ENCODE assay signal across 13 cellular contexts in the genomic region with DNA sequence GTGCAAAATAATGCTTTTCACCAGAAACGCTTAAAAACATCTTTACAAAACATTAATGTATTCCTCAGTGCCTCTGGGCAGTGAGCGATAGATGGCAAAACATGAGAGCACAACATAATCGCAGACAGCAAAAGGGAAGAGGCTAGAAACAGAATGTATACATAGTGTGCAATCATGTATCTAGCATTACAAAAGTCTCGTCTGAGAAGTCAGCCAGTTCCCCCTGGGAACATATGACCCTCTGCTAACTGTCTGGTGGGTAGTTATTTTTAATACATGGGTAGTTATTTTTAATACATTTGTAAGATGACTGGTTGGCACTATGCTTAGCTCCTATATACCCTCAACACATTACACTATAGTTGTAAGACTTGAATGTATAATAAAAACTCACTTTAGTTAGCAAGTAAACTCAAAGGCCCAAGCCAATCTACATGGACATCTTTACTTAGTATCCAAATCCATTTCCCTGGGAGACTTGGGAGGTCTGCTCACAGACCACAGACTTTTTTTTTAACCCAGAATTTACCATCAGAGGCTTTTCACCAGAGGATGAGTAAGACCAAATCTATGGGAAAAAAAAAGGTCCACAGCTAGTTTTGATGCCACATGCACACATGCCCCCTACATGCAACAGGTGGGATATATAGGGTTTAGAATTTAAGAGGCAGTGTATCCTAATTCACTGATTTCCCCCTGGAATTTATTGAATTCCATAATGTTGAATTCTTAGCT.
DNase-seq lines count a peak whose midpoint lies in the region; ATAC-seq and TF ChIP-seq lines count a peak whose summit lies in the region.
"Had no signal": no experiment of that assay in that cellular context is flagged by ENCODE, and none has a peak within 500 bp of the region (broad histone marks: within the 10 kb centered on the region; RNA-seq: fewer than 3 reads in every experiment).

No MANE protein-coding gene starts in this region.

- H4K5ac ChIP-seq in mesendoderm (ENCODE audit: low read length) = no peak overlapping the region

- H3K18ac ChIP-seq in mesendoderm (ENCODE audit: low read length) = no peak overlapping the region

- no peak overlapping the region for H3K9ac ChIP-seq in mesendoderm (ENCODE audit: low read length)

- DNase-seq in astrocyte of the hippocampus (ENCODE audit: low read depth, low spot score) (peak; percentile 72), mesendoderm (peak; percentile 59), Caco-2 (no peak)
- DNase-seq: activated T-cell treated with anti-CD3 and anti-CD28 coated beads, Interleukin-2, amount 50 U/mL, for 48 hours; NCI-H2081; stimulated activated naive B cell treated with anti-CD40 and anti-IgM and Interleukin-4, amounts not matched to agents 10 μg/mL and 1 μg/mL and 100 μg/mL, for 72 hours; T-helper 2 cell had no signal

- no peak overlapping the region for H3K56ac ChIP-seq in mesendoderm (ENCODE audit: low read length)

- no peak overlapping the region for H2BK120ac ChIP-seq in mesendoderm (ENCODE audit: low read depth, low read length)

- H3K4me2 ChIP-seq in DOHH2 (ENCODE audit: low read length) (peak overlapping the region; percentile 36), mesendoderm (ENCODE audit: low read length) (no peak overlapping the region)

- intact Hi-C loops in Caco-2 (cut with micrococcal nuclease; ENCODE audit: unreplicated experiment) = no loop called here

- peaks cover 70% of the 10 kb centered on the region for H3K79me2 ChIP-seq in DOHH2 (ENCODE audit: control insufficient read depth, low read length)
- H3K79me2 ChIP-seq in mesendoderm (ENCODE audit: control insufficient read depth, insufficient read depth, low read length) = peaks cover 21% of the 10 kb centered on the region

- H3K4me1 Mint-ChIP-seq in Caco-2 (ENCODE audit: low read depth, unreplicated experiment) = peaks cover 6% of the 10 kb centered on the region

- TF ChIP-seq CTCF in DOHH2 (IDR thresholded peaks at IDR 0.05; ENCODE audit: low read depth, low read length, poor library complexity, severe bottlenecking) (peak; percentile 43), Caco-2 (IDR thresholded peaks at IDR 0.05; ENCODE audit: insufficient read depth in 1 of 2, low read depth in 1 of 2, low read length in 1 of 2, severe bottlenecking in 1 of 2, unreplicated experiment in 1 of 2) (peak in 1 of 2 experiments; percentile 43)

- TF ChIP-seq RAD21 in Ishikawa (IDR thresholded peaks at IDR 0.05; ENCODE audit: low read depth) = peak; percentile 13; the same call in 1 of the 2 replicates

- H3K27me3 ChIP-seq in DOHH2 (ENCODE audit: control insufficient read depth, low read length) = no peaks in the 10 kb centered on the region
- no peaks in the 10 kb centered on the region for H3K27me3 ChIP-seq in mesendoderm (ENCODE audit: insufficient read depth, low read length, poor library complexity)
- no peaks in the 10 kb centered on the region for H3K27me3 ChIP-seq in Caco-2 (replicated peaks; ENCODE audit: control insufficient read depth, insufficient read depth, low read length)

- H4K8ac ChIP-seq in mesendoderm (ENCODE audit: low read depth, low read length) = no peak overlapping the region

- H3K4me1 ChIP-seq in DOHH2 (ENCODE audit: control insufficient read depth, low read length) (peaks cover 24% of the 10 kb centered on the region), mesendoderm (ENCODE audit: control insufficient read depth, low read depth, low read length) (peaks cover 2% of the 10 kb centered on the region), Caco-2 (peaks cover 18% of the 10 kb centered on the region)

- no peak for ATAC-seq in activated CD4-positive, CD25-positive, alpha-beta regulatory T cell treated with anti-CD3 and anti-CD28 coated beads, Interleukin-2, amount 50 U/mL, for 24 hours
- no peak for ATAC-seq in GM21619 (IDR thresholded peaks at IDR 0.05; ENCODE audit: unreplicated experiment)
- ATAC-seq in HG02970 (IDR thresholded peaks at IDR 0.05; ENCODE audit: low FRiP score, unreplicated experiment) = no peak

- peaks cover 21% of the 10 kb centered on the region for H3K79me1 ChIP-seq in mesendoderm (ENCODE audit: low read length)

- no peak overlapping the region for H3K23ac ChIP-seq in mesendoderm (ENCODE audit: low read length)

- BruUV-seq in Caco-2 (replicated peaks; lab: Mats Ljungman, UMichigan) = no TSS peak

- H3K27me3 Mint-ChIP-seq in Caco-2 (ENCODE audit: insufficient read depth, unreplicated experiment) = no peaks in the 10 kb centered on the region
- H3K27me3 Mint-ChIP-seq: stimulated activated naive B cell treated with anti-CD40 and anti-IgM and Interleukin-4, amounts not matched to agents 10 μg/mL and 1 μg/mL and 100 μg/mL, for 72 hours had no signal

- H3K9me3 ChIP-seq in DOHH2 (ENCODE audit: control insufficient read depth, insufficient read depth, low read length) (no peaks in the 10 kb centered on the region), Caco-2 (peaks cover 5% of the 10 kb centered on the region; the same call in 1 of the 2 replicates)

- no peak overlapping the region for H2BK15ac ChIP-seq in mesendoderm (replicated peaks; ENCODE audit: low read depth)

- H3F3A ChIP-seq in DOHH2 (ENCODE audit: control insufficient read depth, insufficient read depth) = no peaks in the 10 kb centered on the region; the same call in 1 of the 2 replicates

- H3K4me3 Mint-ChIP-seq in Caco-2 (ENCODE audit: unreplicated experiment) = no peak overlapping the region
- H3K4me3 Mint-ChIP-seq: stimulated activated naive B cell treated with anti-CD40 and anti-IgM and Interleukin-4, amounts not matched to agents 10 μg/mL and 1 μg/mL and 100 μg/mL, for 72 hours had no signal

- H2AK5ac ChIP-seq in mesendoderm (ENCODE audit: low read length) = no peak overlapping the region

- CTCF ChIA-PET in Caco-2 (lab: Charles Lee) = interaction anchor here (0.5 to 1.8 kb wide), 2 partner anchors 32 to 594 kb away, joined by 5 to 11 read pairs; no protein-coding TSS in a partner anchor

- H3K9me2 ChIP-seq in DOHH2 (replicated peaks; ENCODE audit: control insufficient read depth, low read length) = no peaks in the 10 kb centered on the region

- H3K36me3 ChIP-seq in DOHH2 (ENCODE audit: control insufficient read depth, low read length) (no peaks in the 10 kb centered on the region), mesendoderm (ENCODE audit: control insufficient read depth, insufficient read depth, low read length) (no peaks in the 10 kb centered on the region), Caco-2 (ENCODE audit: control insufficient read depth, insufficient read depth, low read length) (no peaks in the 10 kb centered on the region)

- POLR2A ChIA-PET in Caco-2 (lab: Charles Lee) = no interaction called here

- no peak overlapping the region for H2BK5ac ChIP-seq in mesendoderm (ENCODE audit: low read length)

- peaks cover 16% of the 10 kb centered on the region for H3K36me3 Mint-ChIP-seq in Caco-2 (ENCODE audit: insufficient read depth, unreplicated experiment)

- H4K20me1 ChIP-seq in DOHH2 (ENCODE audit: control insufficient read depth, insufficient read depth, low read depth, low read length) = peaks cover 4% of the 10 kb centered on the region

- no peak overlapping the region for H3K4me3 ChIP-seq in DOHH2 (ENCODE audit: low read length)
- no peak overlapping the region for H3K4me3 ChIP-seq in mesendoderm (ENCODE audit: low read length)
- no peak overlapping the region for H3K4me3 ChIP-seq in Caco-2 (ENCODE audit: low read depth, low read length)
- H3K4me3 ChIP-seq: skin epidermis had no signal

- no peak for TF ChIP-seq EP300 in Ishikawa (IDR thresholded peaks at IDR 0.05; ENCODE audit: borderline replicate concordance)

- no CpG with 5 or more reads among the region's 4 CpGs for WGBS in mesendoderm (ENCODE audit: extremely low coverage, insufficient coverage, low lambda C conversion rate)

- no peak overlapping the region for H3K27ac ChIP-seq in DOHH2 (ENCODE audit: low read depth, low read length)
- H3K27ac ChIP-seq in mesendoderm (ENCODE audit: low read depth, low read length) = no peak overlapping the region

- no peaks in the 10 kb centered on the region for H3K9me3 Mint-ChIP-seq in Caco-2 (ENCODE audit: unreplicated experiment)
- H3K9me3 Mint-ChIP-seq: stimulated activated naive B cell treated with anti-CD40 and anti-IgM and Interleukin-4, amounts not matched to agents 10 μg/mL and 1 μg/mL and 100 μg/mL, for 72 hours had no signal

- no peak overlapping the region for H3K27ac Mint-ChIP-seq in Caco-2 (ENCODE audit: unreplicated experiment)
- H3K27ac Mint-ChIP-seq: stimulated activated naive B cell treated with anti-CD40 and anti-IgM and Interleukin-4, amounts not matched to agents 10 μg/mL and 1 μg/mL and 100 μg/mL, for 72 hours had no signal

- H3K4ac ChIP-seq in mesendoderm (ENCODE audit: low read depth, low read length) = no peak overlapping the region

TF ChIP-seq in Ishikawa, 13 proteins besides CTCF, POLR2A, EP300 and RAD21 (continues in another document):
- TF ChIP-seq TEAD4 (IDR thresholded peaks at IDR 0.05) = no peak
- no peak for TF ChIP-seq CEBPB (IDR thresholded peaks at IDR 0.05)
- TF ChIP-seq, protein P1, sequence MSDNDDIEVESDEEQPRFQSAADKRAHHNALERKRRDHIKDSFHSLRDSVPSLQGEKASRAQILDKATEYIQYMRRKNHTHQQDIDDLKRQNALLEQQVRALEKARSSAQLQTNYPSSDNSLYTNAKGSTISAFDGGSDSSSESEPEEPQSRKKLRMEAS (IDR thresholded peaks at IDR 0.05) = no peak
- no peak for TF ChIP-seq FOXM1 (IDR thresholded peaks at IDR 0.05; ENCODE audit: borderline replicate concordance, low read depth)
- TF ChIP-seq, protein P2, sequence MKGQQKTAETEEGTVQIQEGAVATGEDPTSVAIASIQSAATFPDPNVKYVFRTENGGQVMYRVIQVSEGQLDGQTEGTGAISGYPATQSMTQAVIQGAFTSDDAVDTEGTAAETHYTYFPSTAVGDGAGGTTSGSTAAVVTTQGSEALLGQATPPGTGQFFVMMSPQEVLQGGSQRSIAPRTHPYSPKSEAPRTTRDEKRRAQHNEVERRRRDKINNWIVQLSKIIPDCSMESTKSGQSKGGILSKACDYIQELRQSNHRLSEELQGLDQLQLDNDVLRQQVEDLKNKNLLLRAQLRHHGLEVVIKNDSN (IDR thresholded peaks at IDR 0.05) = no peak
- TF ChIP-seq YY1 (IDR thresholded peaks at IDR 0.05; ENCODE audit: low read depth) = no peak
- no peak for TF ChIP-seq CREB1 (IDR thresholded peaks at IDR 0.05; ENCODE audit: low read depth)

Comparison
In these comparisons a context has a peak if more than half of its experiments do, and no peak if none do; other contexts are left out.
1. DNase-seq: peak in astrocyte of the hippocampus (single experiment) and mesendoderm (single experiment); none in Caco-2 (0 of 2).